25 cellular contexts compared by ENCODE assay signal in the genomic region with DNA sequence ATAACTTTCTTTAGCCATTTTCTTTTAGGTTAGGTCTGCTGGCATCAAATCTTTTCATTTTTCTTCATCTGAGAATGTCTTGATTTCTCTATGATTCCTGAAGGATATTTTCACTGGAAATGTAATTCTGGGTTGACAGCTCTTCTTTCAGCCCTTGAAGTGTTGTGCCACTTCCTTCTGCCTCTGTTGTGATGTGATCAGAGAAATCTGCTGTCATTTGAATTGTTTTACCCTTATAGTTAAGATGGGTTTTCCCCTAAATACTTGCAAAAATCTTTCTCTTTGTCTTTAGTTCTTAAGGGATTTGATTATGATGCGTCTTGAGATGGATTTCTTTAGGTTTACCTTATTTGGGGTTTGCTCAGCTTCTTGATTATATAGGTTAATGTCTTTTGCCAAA. TPM values are rescaled to one million over a fixed set of nuclear protein-coding genes. Genes with fewer than 3 reads are reported as not detected.
A peak's percentile ranks its signal among the peaks of the same experiment; 100 is the strongest.
DNase-seq lines count a peak whose midpoint lies in the region; ATAC-seq and TF ChIP-seq lines count a peak whose summit lies in the region.
"Had no signal": no experiment of that assay in that cellular context is flagged by ENCODE, and none has a peak within 500 bp of the region (broad histone marks: within the 10 kb centered on the region; RNA-seq: fewer than 3 reads in every experiment).

No MANE protein-coding gene starts in this region.

- peaks cover 32% of the 10 kb centered on the region for H3K4me1 ChIP-seq in CD8-positive, alpha-beta T cell (ENCODE audit: insufficient read depth, low read length)
- H3K4me1 ChIP-seq in HUES48 (ENCODE audit: control insufficient read depth, insufficient read depth, low read length) (peaks cover 37% of the 10 kb centered on the region), mucosa of descending colon (ENCODE audit: low read depth) (no peaks in the 10 kb centered on the region)
- H3K4me1 ChIP-seq: prostate gland had no signal

- H3K36me3 Mint-ChIP-seq in CD8-positive, alpha-beta T cell = peaks cover 18% of the 10 kb centered on the region
- H3K36me3 Mint-ChIP-seq in activated naive CD8-positive, alpha-beta T cell treated with anti-CD3 and anti-CD28 coated beads, Interleukin-2, amount 50 U/mL, for 24 hours (ENCODE audit: low read depth) = peaks cover 16% of the 10 kb centered on the region
- no peaks in the 10 kb centered on the region for H3K36me3 Mint-ChIP-seq in natural killer cell

- H3K9me3 ChIP-seq in CD8-positive, alpha-beta T cell (ENCODE audit: low read length) = no peaks in the 10 kb centered on the region
- no peaks in the 10 kb centered on the region for H3K9me3 ChIP-seq in HUES48 (ENCODE audit: control insufficient read depth, insufficient read depth, low read length)
- no peaks in the 10 kb centered on the region for H3K9me3 ChIP-seq in mucosa of descending colon
- H3K9me3 ChIP-seq: prostate gland had no signal

- DNase-seq in CD8-positive, alpha-beta T cell = no peak
- DNase-seq in activated naive CD8-positive, alpha-beta T cell treated with anti-CD3 and anti-CD28 coated beads, Interleukin-2, amount 50 U/mL, for 24 hours = no peak
- DNase-seq in natural killer cell (no peak), HCEC 1CT (no peak), NCI-H128 (lab: John Stamatoyannopoulos, UW; ENCODE audit: unreplicated experiment) (no peak), mucosa of descending colon (no peak)
- DNase-seq in stimulated activated CD4-positive, alpha-beta T cell treated with anti-CD3 and anti-CD28 coated beads, Interleukin-12 subunit alpha, Interleukin-12 subunit beta, amount 100 ng/mL, for 4 hours = no peak
- DNase-seq: activated CD4-positive, alpha-beta T cell treated with anti-CD3 and anti-CD28 coated beads, Interleukin-2, amount 50 U/mL, for 4 hours; activated gamma-delta T cell; anterior cingulate cortex; DMS53; GM23248; heart left ventricle; left ventricle myocardium inferior; NCI-H1417 treated with DMSO at 0.1 percent for 48 hours; NCI-H2107; NCI-H446 treated with DMSO at 0.1 percent for 48 hours; T-helper 2 cell had no signal

- POLR2A ChIA-PET in CD8-positive, alpha-beta T cell (lab: Charles Lee) = interaction anchor here (0.8 kb wide), 1 partner anchor 22 kb away, joined by 7 read pairs; no protein-coding TSS in a partner anchor

- peaks cover 79% of the 10 kb centered on the region for H3K4me1 Mint-ChIP-seq in CD8-positive, alpha-beta T cell (ENCODE audit: low read depth)
- H3K4me1 Mint-ChIP-seq in activated naive CD8-positive, alpha-beta T cell treated with anti-CD3 and anti-CD28 coated beads, Interleukin-2, amount 50 U/mL, for 24 hours = peaks cover 72% of the 10 kb centered on the region
- peaks cover 56 to 62% of the 10 kb centered on the region in 2 donors for H3K4me1 Mint-ChIP-seq in natural killer cell

- ATAC-seq in CD8-positive, alpha-beta T cell = peak; percentile 85
- ATAC-seq in activated naive CD8-positive, alpha-beta T cell treated with anti-CD3 and anti-CD28 coated beads, Interleukin-2, amount 50 U/mL, for 24 hours = peak; percentile 43
- ATAC-seq in natural killer cell = peak in 2 of 3 donors; percentile 72 to 75
- no peak for ATAC-seq in mucosa of descending colon
- ATAC-seq: heart left ventricle had no signal

- no peaks in the 10 kb centered on the region for H3K36me3 ChIP-seq in CD8-positive, alpha-beta T cell (ENCODE audit: insufficient read depth, low read length)
- H3K36me3 ChIP-seq in HUES48 (ENCODE audit: control insufficient read depth, insufficient read depth, low read length) = no peaks in the 10 kb centered on the region
- no peaks in the 10 kb centered on the region for H3K36me3 ChIP-seq in mucosa of descending colon (ENCODE audit: low read depth)
- H3K36me3 ChIP-seq: cardiac muscle cell, heart left ventricle, left ventricle myocardium inferior, prostate gland, thoracic aorta had no signal

- H3K4me3 ChIP-seq in CD8-positive, alpha-beta T cell (ENCODE audit: low read depth, low read length) = no peak overlapping the region
- H3K4me3 ChIP-seq in HUES48 (ENCODE audit: low read depth, low read length) (no peak overlapping the region), mucosa of descending colon (no peak overlapping the region)
- H3K4me3 ChIP-seq: cardiac muscle cell, GM23248, heart left ventricle, left ventricle myocardium inferior, prostate gland, thoracic aorta had no signal

- peak overlapping the region; percentile 0 for H3K4me3 Mint-ChIP-seq in CD8-positive, alpha-beta T cell
- H3K4me3 Mint-ChIP-seq in activated naive CD8-positive, alpha-beta T cell treated with anti-CD3 and anti-CD28 coated beads, Interleukin-2, amount 50 U/mL, for 24 hours = no peak overlapping the region
- peak overlapping the region; percentile 46 for H3K4me3 Mint-ChIP-seq in natural killer cell
- H3K4me3 Mint-ChIP-seq: CD14-positive monocyte, mesothelial cell of epicardium had no signal

- intact Hi-C loops in CD8-positive, alpha-beta T cell (cut with DNase I, micrococcal nuclease) = loop anchor here in 1 of 2 experiments (2.0 kb wide), 1 partner anchor 16 kb away; no protein-coding TSS in a partner anchor
- intact Hi-C loops in natural killer cell (cut with micrococcal nuclease) (no loop called here), mucosa of descending colon (cut with DNase I, micrococcal nuclease) (no loop called here)

- H3K9ac ChIP-seq in HUES48 (ENCODE audit: low read depth, low read length) = no peak overlapping the region
- H3K9ac ChIP-seq: GM23248 had no signal

- CTCF ChIA-PET in CD8-positive, alpha-beta T cell (lab: Charles Lee) = interaction anchor here (0.9 to 1.8 kb wide), 3 partner anchors 12 to 24 kb away, joined by 3 to 8 read pairs (median 4); no protein-coding TSS in a partner anchor

- TF ChIP-seq CTCF in CD8-positive, alpha-beta T cell (IDR thresholded peaks at IDR 0.05) = no peak
- TF ChIP-seq CTCF in natural killer cell (IDR thresholded peaks at IDR 0.05) (no peak), mucosa of descending colon (IDR thresholded peaks at IDR 0.05) (no peak)

- no peak overlapping the region for H3K27ac Mint-ChIP-seq in CD8-positive, alpha-beta T cell
- H3K27ac Mint-ChIP-seq in activated naive CD8-positive, alpha-beta T cell treated with anti-CD3 and anti-CD28 coated beads, Interleukin-2, amount 50 U/mL, for 24 hours = no peak overlapping the region
- H3K27ac Mint-ChIP-seq in natural killer cell = peak overlapping the region; percentile 39 to 69

- no peak overlapping the region for H3K27ac ChIP-seq in CD8-positive, alpha-beta T cell (ENCODE audit: low read depth, low read length)
- peak overlapping the region; percentile 53 for H3K27ac ChIP-seq in HUES48 (ENCODE audit: low read depth, low read length)
- H3K27ac ChIP-seq: cardiac muscle cell, GM23248, heart left ventricle, HL-60, left ventricle myocardium inferior, prostate gland, thoracic aorta had no signal

- H3K27me3 Mint-ChIP-seq in CD8-positive, alpha-beta T cell (ENCODE audit: low read depth) = no peaks in the 10 kb centered on the region
- H3K27me3 Mint-ChIP-seq in activated naive CD8-positive, alpha-beta T cell treated with anti-CD3 and anti-CD28 coated beads, Interleukin-2, amount 50 U/mL, for 24 hours = no peaks in the 10 kb centered on the region
- no peaks in the 10 kb centered on the region for H3K27me3 Mint-ChIP-seq in natural killer cell (ENCODE audit: low read depth in 2 of 2)

- peaks cover 3% of the 10 kb centered on the region for H3K9me3 Mint-ChIP-seq in CD8-positive, alpha-beta T cell
- H3K9me3 Mint-ChIP-seq in activated naive CD8-positive, alpha-beta T cell treated with anti-CD3 and anti-CD28 coated beads, Interleukin-2, amount 50 U/mL, for 24 hours = peaks cover 5% of the 10 kb centered on the region
- H3K9me3 Mint-ChIP-seq in natural killer cell = no peaks in the 10 kb centered on the region

- H3K27me3 ChIP-seq in CD8-positive, alpha-beta T cell (ENCODE audit: insufficient read depth, low read length) = no peaks in the 10 kb centered on the region
- H3K27me3 ChIP-seq in HUES48 (ENCODE audit: control insufficient read depth, insufficient read depth, low read length) = no peaks in the 10 kb centered on the region
- H3K27me3 ChIP-seq: cardiac muscle cell, heart left ventricle had no signal

RNA-seq across cellular contexts. Expression of gene USP47, which starts 23.0 kb away (rescaled TPM):
- 100 to 1,000 TPM in 1 of 2 experiments, 10 to 100 TPM in 1; 93.4 to 100 TPM for total RNA-seq in CD8-positive, alpha-beta T cell
- total RNA-seq in natural killer cell (100 to 1,000 TPM; 102 to 108 (median 107) TPM), mucosa of descending colon (10 to 100 TPM; 36.1 to 59.3 (median 39.1) TPM)

Comparison
In these comparisons a context has a peak if more than half of its experiments do, and no peak if none do; other contexts are left out.
1. H3K27ac Mint-ChIP-seq: peak in natural killer cell (2 of 2); none in CD8-positive, alpha-beta T cell (single experiment) and activated naive CD8-positive, alpha-beta T cell treated with anti-CD3 and anti-CD28 coated beads, Interleukin-2, amount 50 U/mL, for 24 hours (single experiment).